Comparison of ENCODE assay signal across 8 cellular contexts in genomic region chr14:77580964-77581505, GRCh38. TPM values are rescaled to one million over a fixed set of nuclear protein-coding genes. Genes with fewer than 3 reads are reported as not detected.
DNase-seq lines count a peak whose midpoint lies in the region; ATAC-seq and TF ChIP-seq lines count a peak whose summit lies in the region.

No MANE protein-coding gene starts in this region.

- H3K4me1 ChIP-seq in mucosa of descending colon (ENCODE audit: low read depth): peaks cover 29% of the 10 kb centered on the region

- peaks cover 29% of the 10 kb centered on the region for H3K4me1 Mint-ChIP-seq in activated naive CD8-positive, alpha-beta T cell (ENCODE audit: low read depth)
- peaks cover 22% of the 10 kb centered on the region for H3K4me1 Mint-ChIP-seq in endothelial cell (ENCODE audit: unreplicated experiment)

- DNase-seq in NCI-H1092 treated with DMSO at 0.1 percent for 48 hours (lab: John Stamatoyannopoulos, UW) (peak; percentile 4), NCI-H1092 (lab: John Stamatoyannopoulos, UW) (no peak), KG1 (lab: John Stamatoyannopoulos, UW) (peak; percentile 28), mucosa of descending colon (no peak), hippocampal formation (lab: John Stamatoyannopoulos, UW) (no peak), endothelial cell (ENCODE audit: low spot score) (no peak)

- no peaks in the 10 kb centered on the region for H3K9me3 Mint-ChIP-seq in activated naive CD8-positive, alpha-beta T cell (ENCODE audit: low read depth)
- no peaks in the 10 kb centered on the region for H3K9me3 Mint-ChIP-seq in endothelial cell (ENCODE audit: unreplicated experiment)

- H3K36me3 ChIP-seq in mucosa of descending colon (ENCODE audit: low read depth): no peaks in the 10 kb centered on the region

- no peaks in the 10 kb centered on the region for H3K27me3 Mint-ChIP-seq in activated naive CD8-positive, alpha-beta T cell
- H3K27me3 Mint-ChIP-seq in endothelial cell (ENCODE audit: unreplicated experiment): no peaks in the 10 kb centered on the region

- H3K36me3 Mint-ChIP-seq in activated naive CD8-positive, alpha-beta T cell: no peaks in the 10 kb centered on the region
- H3K36me3 Mint-ChIP-seq in endothelial cell (ENCODE audit: low read depth, unreplicated experiment): no peaks in the 10 kb centered on the region

- H3K4me3 Mint-ChIP-seq in activated naive CD8-positive, alpha-beta T cell: peak overlapping the region; percentile 30
- H3K4me3 Mint-ChIP-seq in endothelial cell (ENCODE audit: unreplicated experiment): no peak overlapping the region

- H3K9me3 ChIP-seq in mucosa of descending colon: no peaks in the 10 kb centered on the region

- no peak overlapping the region for H3K4me3 ChIP-seq in mucosa of descending colon

- no peak for TF ChIP-seq CTCF in mucosa of descending colon (IDR thresholded peaks at IDR 0.05)
- no peak for TF ChIP-seq CTCF in endothelial cell (IDR thresholded peaks at IDR 0.05; ENCODE audit: unreplicated experiment)

- intact Hi-C loops in mucosa of descending colon (cut with DNase I, micrococcal nuclease): no loop called here

- ATAC-seq in GM21717 (IDR thresholded peaks at IDR 0.05; ENCODE audit: unreplicated experiment): peak; percentile 87
- peak; percentile 81 for ATAC-seq in mucosa of descending colon

- H3K27ac Mint-ChIP-seq in activated naive CD8-positive, alpha-beta T cell: peak overlapping the region; percentile 76
- no peak overlapping the region for H3K27ac Mint-ChIP-seq in endothelial cell (ENCODE audit: unreplicated experiment)

RNA-seq across cellular contexts. Expression of gene SPTLC2, which starts 35.4 kb away (rescaled TPM):
- total RNA-seq in mucosa of descending colon (10 to 100 TPM; 43.2 to 67.1 (median 58.6) TPM), endothelial cell (ENCODE audit: unreplicated experiment) (63.6 TPM)

Comparison
In these comparisons a context has a peak if more than half of its experiments do, and no peak if none do; other contexts are left out.
1. DNase-seq: peak in NCI-H1092 treated with DMSO at 0.1 percent for 48 hours (single experiment) and KG1 (single experiment); none in NCI-H1092 (single experiment), mucosa of descending colon (0 of 3), hippocampal formation (0 of 2) and endothelial cell (single experiment).